Comparison of ENCODE assay signal across 17 cellular contexts in the genomic region with DNA sequence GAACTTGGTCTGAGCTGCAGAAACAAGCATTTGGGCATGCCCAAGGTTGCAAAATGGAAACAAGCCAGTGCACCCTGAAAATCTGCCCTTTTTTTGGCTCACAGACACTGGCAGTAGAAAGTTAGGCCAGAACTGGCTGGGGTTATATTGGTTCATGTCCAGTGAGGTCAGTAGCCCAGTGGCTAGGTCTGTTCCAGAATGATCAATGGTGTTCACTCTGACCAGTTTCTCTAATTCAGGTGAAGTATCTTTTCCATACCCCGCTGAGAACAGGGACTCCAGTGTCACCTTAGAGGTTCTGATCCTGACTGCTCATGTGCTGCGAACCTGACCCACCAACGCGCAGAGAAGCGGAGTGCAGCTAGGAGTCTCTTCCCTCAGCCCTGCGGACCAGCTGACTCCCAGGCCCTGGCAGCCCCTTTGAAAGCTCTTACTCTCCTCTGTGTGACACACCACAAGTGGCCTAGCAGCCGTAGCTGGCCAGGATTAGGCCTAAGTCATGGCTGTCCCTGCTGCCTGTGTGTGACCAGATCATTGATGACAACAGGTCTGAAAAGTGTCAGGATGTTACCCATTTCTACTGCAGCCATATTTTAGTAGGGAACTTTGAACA.
DNase-seq lines count a peak whose midpoint lies in the region; ATAC-seq, FAIRE-seq and TF ChIP-seq lines count a peak whose summit lies in the region.
"Had no signal": no experiment of that assay in that cellular context is flagged by ENCODE, and none has a peak within 500 bp of the region (broad histone marks: within the 10 kb centered on the region; RNA-seq: fewer than 3 reads in every experiment).

No MANE protein-coding gene starts in this region.

- FAIRE-seq in pancreas (lab: Jason Lieb, UNC), result no peak
- FAIRE-seq: GM12878 had no signal

- H3F3A ChIP-seq in GM23338 (replicated peaks; ENCODE audit: low read depth), result no peaks in the 10 kb centered on the region

- H3K9me2 ChIP-seq in GM23338 (ENCODE audit: insufficient read depth), result no peaks in the 10 kb centered on the region

- H3K4me1 Mint-ChIP-seq in GM23338, result no peaks in the 10 kb centered on the region
- H3K4me1 Mint-ChIP-seq in chondrocyte (ENCODE audit: low read depth), result peaks cover 47% of the 10 kb centered on the region

- no peak overlapping the region for H2AFZ ChIP-seq in GM23338

- intact Hi-C loops in pancreas (cut with DNase I), result no loop called here

- 89% methylated on average over 7 of the region's 7 CpGs for WGBS in liver
- 88 to 89% methylated on average over 7 of the region's 7 CpGs for WGBS in pancreas, 2 donors

- H3K4me1 ChIP-seq in GM23338 (ENCODE audit: insufficient read depth), result no peaks in the 10 kb centered on the region
- H3K4me1 ChIP-seq in liver (ENCODE audit: control insufficient read depth in 4 of 4, insufficient read depth in 4 of 4, low read length in 3 of 4), result peaks cover 2 to 16% (median 13%) of the 10 kb centered on the region in 4 donors
- H3K4me1 ChIP-seq in pancreas, result peaks cover 3 to 6% (median 6%) of the 10 kb centered on the region in 3 donors

- H3K9me3 ChIP-seq in liver (ENCODE audit: control insufficient read depth in 4 of 4, low read length in 3 of 4), result no peaks in the 10 kb centered on the region
- H3K9me3 ChIP-seq in pancreas, result no peaks in the 10 kb centered on the region
- H3K9me3 ChIP-seq: lower lobe of right lung, spleen had no signal

- no peak overlapping the region for H3K9ac ChIP-seq in liver (ENCODE audit: low read depth in 1 of 2, low read length in 2 of 2)

- no peaks in the 10 kb centered on the region; the same call in 2 of the 3 replicates for H3K9me3 Mint-ChIP-seq in GM23338
- no peaks in the 10 kb centered on the region for H3K9me3 Mint-ChIP-seq in chondrocyte (ENCODE audit: low read depth)
- H3K9me3 Mint-ChIP-seq: brain had no signal

- no peaks in the 10 kb centered on the region for H3K79me2 ChIP-seq in GM23338 (replicated peaks; ENCODE audit: insufficient read depth)

- H3K27ac ChIP-seq in GM23338 (ENCODE audit: low read depth), result no peak overlapping the region
- peak overlapping the region; percentile 64 to 77 for H3K27ac ChIP-seq in liver (ENCODE audit: low read depth in 1 of 2, low read length in 2 of 2)
- peak overlapping the region in 1 of 4 donors; percentile 37 for H3K27ac ChIP-seq in pancreas
- H3K27ac ChIP-seq: lower lobe of right lung, VCaP had no signal

- H3K4me3 ChIP-seq in GM23338 (no peak overlapping the region), liver (ENCODE audit: low read depth in 1 of 3, low read length in 3 of 3) (no peak overlapping the region), pancreas (no peak overlapping the region)
- H3K4me3 ChIP-seq: GM12878, lower lobe of right lung, spleen had no signal

- ATAC-seq in GM23338 (no peak), pancreas (peak; percentile 15 to 46 (median 30))

- peak overlapping the region; percentile 81 for H3K27ac Mint-ChIP-seq in GM23338
- peak overlapping the region; percentile 87 for H3K27ac Mint-ChIP-seq in chondrocyte (ENCODE audit: unreplicated experiment)

- no peaks in the 10 kb centered on the region for H4K20me1 ChIP-seq in GM23338 (replicated peaks; ENCODE audit: insufficient read depth)

- H3K4me3 Mint-ChIP-seq in GM23338 (no peak overlapping the region), chondrocyte (ENCODE audit: unreplicated experiment) (no peak overlapping the region)
- H3K4me3 Mint-ChIP-seq: brain had no signal

- H3K4me2 ChIP-seq in GM23338, result no peak overlapping the region

- H3K36me3 ChIP-seq in GM23338 (ENCODE audit: insufficient read depth) (peaks cover 9% of the 10 kb centered on the region; the same call in 1 of the 2 replicates), liver (ENCODE audit: control insufficient read depth in 4 of 4, insufficient read depth in 3 of 4, low read depth in 1 of 4, low read length in 3 of 4) (peaks cover 3 to 35% (median 16%) of the 10 kb centered on the region in 4 donors), pancreas (peaks cover 0 to 33% (median 3%) of the 10 kb centered on the region in 3 donors)

- no peak for TF ChIP-seq CTCF in GM23338 (conservative IDR thresholded peaks at IDR 0.05; ENCODE audit: low read depth in 2 of 2)
- no peak for TF ChIP-seq CTCF in chondrocyte (IDR thresholded peaks at IDR 0.05)
- TF ChIP-seq CTCF in liver (IDR thresholded peaks at IDR 0.05; ENCODE audit: low read depth, low read length, missing input control), result no peak
- TF ChIP-seq CTCF in pancreas (IDR thresholded peaks at IDR 0.05), result no peak

- peaks cover 24% of the 10 kb centered on the region for H3K36me3 Mint-ChIP-seq in GM23338 (ENCODE audit: low read depth)
- H3K36me3 Mint-ChIP-seq in chondrocyte (ENCODE audit: low read depth), result peaks cover 38% of the 10 kb centered on the region

- H3K27me3 ChIP-seq in GM23338 (ENCODE audit: insufficient read depth), result no peaks in the 10 kb centered on the region
- H3K27me3 ChIP-seq in liver (ENCODE audit: control insufficient read depth in 4 of 4, insufficient read depth in 4 of 4, low read length in 3 of 4), result no peaks in the 10 kb centered on the region
- H3K27me3 ChIP-seq in pancreas, result no peaks in the 10 kb centered on the region
- H3K27me3 ChIP-seq: spleen had no signal

- no peak for DNase-seq in GM23338 (ENCODE audit: low spot score)
- no peak for DNase-seq in chondrocyte (ENCODE audit: low spot score)
- DNase-seq in pancreas, result no peak
- DNase-seq in amniotic stem cell (lab: John Stamatoyannopoulos, UW), result no peak
- DNase-seq in NCI-H1105 treated with DMSO at 0.1 percent for 48 hours (lab: John Stamatoyannopoulos, UW), result no peak
- DNase-seq in kidney tubule cell (ENCODE audit: low spot score), result no peak
- no peak for DNase-seq in pons (ENCODE audit: low spot score)
- DNase-seq: H7; lower lobe of right lung; NCI-H187; NCI-H524 treated with DMSO at 0.1 percent for 48 hours; spleen; stimulated activated naive CD8-positive, alpha-beta T cell treated with anti-CD3 and anti-CD28 coated beads, Interleukin-15, Interleukin-2, amounts not matched to agents 100 U/mL and 50 U/mL, for 24 hours had no signal

- TF ChIP-seq RAD21 in liver (IDR thresholded peaks at IDR 0.05), result no peak

- H3K27me3 Mint-ChIP-seq in GM23338 (ENCODE audit: insufficient read depth, low read depth, poor library complexity), result peaks cover 4% of the 10 kb centered on the region
- no peaks in the 10 kb centered on the region for H3K27me3 Mint-ChIP-seq in chondrocyte (ENCODE audit: low read depth)
- H3K27me3 Mint-ChIP-seq: brain had no signal

TF ChIP-seq in GM23338, 12 proteins besides CTCF, POLR2A, EP300 and RAD21 (continues in another document):
- TF ChIP-seq ZNF114 (CRISPR knock-in tag; IDR thresholded peaks at IDR 0.05) (no peak), EZH2 (IDR thresholded peaks at IDR 0.05; ENCODE audit: low read depth, unreplicated experiment) (no peak), NANOG (IDR thresholded peaks at IDR 0.05; ENCODE audit: borderline replicate concordance) (no peak), JUNB (IDR thresholded peaks at IDR 0.05; ENCODE audit: unreplicated experiment) (no peak)
- TF ChIP-seq, protein P1, sequence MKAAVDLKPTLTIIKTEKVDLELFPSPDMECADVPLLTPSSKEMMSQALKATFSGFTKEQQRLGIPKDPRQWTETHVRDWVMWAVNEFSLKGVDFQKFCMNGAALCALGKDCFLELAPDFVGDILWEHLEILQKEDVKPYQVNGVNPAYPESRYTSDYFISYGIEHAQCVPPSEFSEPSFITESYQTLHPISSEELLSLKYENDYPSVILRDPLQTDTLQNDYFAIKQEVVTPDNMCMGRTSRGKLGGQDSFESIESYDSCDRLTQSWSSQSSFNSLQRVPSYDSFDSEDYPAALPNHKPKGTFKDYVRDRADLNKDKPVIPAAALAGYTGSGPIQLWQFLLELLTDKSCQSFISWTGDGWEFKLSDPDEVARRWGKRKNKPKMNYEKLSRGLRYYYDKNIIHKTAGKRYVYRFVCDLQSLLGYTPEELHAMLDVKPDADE (IDR thresholded peaks at IDR 0.05), result no peak

TF ChIP-seq in liver, 16 proteins besides CTCF, POLR2A, EP300 and RAD21:
- TF ChIP-seq GABPA (IDR thresholded peaks at IDR 0.05 in 1 of 2, conservative IDR thresholded peaks at IDR 0.05 in 1 of 2) (no peak), FOXA1 (IDR thresholded peaks at IDR 0.05) (no peak), HNF4A (conservative IDR thresholded peaks at IDR 0.05) (peak in 1 of 2 donors; percentile 42), JUND (IDR thresholded peaks at IDR 0.05) (peak in 1 of 2 donors; percentile 25), RXRA (IDR thresholded peaks at IDR 0.05) (peak; percentile 85 to 92), SP1 (IDR thresholded peaks at IDR 0.05) (peak; percentile 60)
- TF ChIP-seq, protein P2, sequence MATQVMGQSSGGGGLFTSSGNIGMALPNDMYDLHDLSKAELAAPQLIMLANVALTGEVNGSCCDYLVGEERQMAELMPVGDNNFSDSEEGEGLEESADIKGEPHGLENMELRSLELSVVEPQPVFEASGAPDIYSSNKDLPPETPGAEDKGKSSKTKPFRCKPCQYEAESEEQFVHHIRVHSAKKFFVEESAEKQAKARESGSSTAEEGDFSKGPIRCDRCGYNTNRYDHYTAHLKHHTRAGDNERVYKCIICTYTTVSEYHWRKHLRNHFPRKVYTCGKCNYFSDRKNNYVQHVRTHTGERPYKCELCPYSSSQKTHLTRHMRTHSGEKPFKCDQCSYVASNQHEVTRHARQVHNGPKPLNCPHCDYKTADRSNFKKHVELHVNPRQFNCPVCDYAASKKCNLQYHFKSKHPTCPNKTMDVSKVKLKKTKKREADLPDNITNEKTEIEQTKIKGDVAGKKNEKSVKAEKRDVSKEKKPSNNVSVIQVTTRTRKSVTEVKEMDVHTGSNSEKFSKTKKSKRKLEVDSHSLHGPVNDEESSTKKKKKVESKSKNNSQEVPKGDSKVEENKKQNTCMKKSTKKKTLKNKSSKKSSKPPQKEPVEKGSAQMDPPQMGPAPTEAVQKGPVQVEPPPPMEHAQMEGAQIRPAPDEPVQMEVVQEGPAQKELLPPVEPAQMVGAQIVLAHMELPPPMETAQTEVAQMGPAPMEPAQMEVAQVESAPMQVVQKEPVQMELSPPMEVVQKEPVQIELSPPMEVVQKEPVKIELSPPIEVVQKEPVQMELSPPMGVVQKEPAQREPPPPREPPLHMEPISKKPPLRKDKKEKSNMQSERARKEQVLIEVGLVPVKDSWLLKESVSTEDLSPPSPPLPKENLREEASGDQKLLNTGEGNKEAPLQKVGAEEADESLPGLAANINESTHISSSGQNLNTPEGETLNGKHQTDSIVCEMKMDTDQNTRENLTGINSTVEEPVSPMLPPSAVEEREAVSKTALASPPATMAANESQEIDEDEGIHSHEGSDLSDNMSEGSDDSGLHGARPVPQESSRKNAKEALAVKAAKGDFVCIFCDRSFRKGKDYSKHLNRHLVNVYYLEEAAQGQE (IDR thresholded peaks at IDR 0.05), result no peak
